ENCODE assay signal across 17 cellular contexts in genomic region chr11:94469416-94469815, GRCh38. TPM values are rescaled to one million over a fixed set of nuclear protein-coding genes. Genes with fewer than 3 reads are reported as not detected.
DNase-seq lines count a peak whose midpoint lies in the region; ATAC-seq lines count a peak whose summit lies in the region.
"Had no signal": no experiment of that assay in that cellular context is flagged by ENCODE, and none has a peak within 500 bp of the region (broad histone marks: within the 10 kb centered on the region; RNA-seq: fewer than 3 reads in every experiment).

No MANE protein-coding gene starts in this region.

- H3K27ac Mint-ChIP-seq in activated naive CD8-positive, alpha-beta T cell treated with anti-CD3 and anti-CD28 coated beads, Interleukin-2, amount 50 U/mL, for 24 hours = no peak overlapping the region
- H3K27ac Mint-ChIP-seq in activated naive CD8-positive, alpha-beta T cell treated with anti-CD3 and anti-CD28 coated beads for 36 hours = no peak overlapping the region
- no peak overlapping the region for H3K27ac Mint-ChIP-seq in T-helper 2 cell treated with Interferon-gamma antibody and Interleukin-4, amounts not matched to agents 5 μg/mL and 100 μg/mL, for 36 hours
- H3K27ac Mint-ChIP-seq: naive B cell had no signal

- H2AFZ ChIP-seq in mesenchymal stem cell (ENCODE audit: low read depth, low read length) = no peak overlapping the region
- H2AFZ ChIP-seq in GM23248 = no peak overlapping the region

- H2BK15ac ChIP-seq in mesenchymal stem cell (ENCODE audit: low read depth, poor library complexity, severe bottlenecking) = no peak overlapping the region

- 100% methylated on average over 1 of the region's 2 CpGs for WGBS in mesenchymal stem cell
- 95 to 97% methylated on average over 2 of the region's 2 CpGs for WGBS in GM23248 (ENCODE audit: low coverage in 1 of 2, low lambda C conversion rate in 2 of 2, missing lambda C conversion rate in 2 of 2), 2 experiments

- ATAC-seq in activated naive CD8-positive, alpha-beta T cell treated with anti-CD3 and anti-CD28 coated beads, Interleukin-2, amount 50 U/mL, for 24 hours = peak; percentile 65
- ATAC-seq in GM21825 (IDR thresholded peaks at IDR 0.05; ENCODE audit: unreplicated experiment) = peak; percentile 82
- ATAC-seq in HG03342 (IDR thresholded peaks at IDR 0.05; ENCODE audit: unreplicated experiment) = peak; percentile 89

- no peak overlapping the region for H3K4me3 Mint-ChIP-seq in activated naive CD8-positive, alpha-beta T cell treated with anti-CD3 and anti-CD28 coated beads, Interleukin-2, amount 50 U/mL, for 24 hours
- no peak overlapping the region for H3K4me3 Mint-ChIP-seq in activated naive CD8-positive, alpha-beta T cell treated with anti-CD3 and anti-CD28 coated beads for 36 hours
- H3K4me3 Mint-ChIP-seq in T-helper 2 cell treated with Interferon-gamma antibody and Interleukin-4, amounts not matched to agents 5 μg/mL and 100 μg/mL, for 36 hours = no peak overlapping the region
- H3K4me3 Mint-ChIP-seq: endodermal cell, naive B cell had no signal

- no peak overlapping the region for H3K4ac ChIP-seq in mesenchymal stem cell (ENCODE audit: low read depth in 1 of 2, low read length in 2 of 2)

- H3K9me3 ChIP-seq in mesenchymal stem cell (ENCODE audit: control insufficient read depth, low read length) = no peaks in the 10 kb centered on the region
- no peaks in the 10 kb centered on the region for H3K9me3 ChIP-seq in GM23248 (ENCODE audit: low read depth)

- no peaks in the 10 kb centered on the region for H3K9me2 ChIP-seq in GM23248 (ENCODE audit: insufficient read depth)

- no peak overlapping the region for H3K23ac ChIP-seq in mesenchymal stem cell (ENCODE audit: low read length in 2 of 2)

- H3K36me3 ChIP-seq in mesenchymal stem cell (ENCODE audit: control insufficient read depth in 1 of 2, insufficient read depth in 2 of 2, low read depth in 1 of 2, low read length in 2 of 2) (peaks cover 0 to 46% of the 10 kb centered on the region in 2 experiments), GM23248 (ENCODE audit: low read depth) (peaks cover 3% of the 10 kb centered on the region; the same call in 1 of the 2 replicates)

- no peak overlapping the region for H3K9ac ChIP-seq in mesenchymal stem cell (ENCODE audit: low read length)
- no peak overlapping the region for H3K9ac ChIP-seq in GM23248

- H3K9me3 Mint-ChIP-seq in activated naive CD8-positive, alpha-beta T cell treated with anti-CD3 and anti-CD28 coated beads, Interleukin-2, amount 50 U/mL, for 24 hours = no peaks in the 10 kb centered on the region
- H3K9me3 Mint-ChIP-seq in activated naive CD8-positive, alpha-beta T cell treated with anti-CD3 and anti-CD28 coated beads for 36 hours = no peaks in the 10 kb centered on the region
- no peaks in the 10 kb centered on the region for H3K9me3 Mint-ChIP-seq in T-helper 2 cell treated with Interferon-gamma antibody and Interleukin-4, amounts not matched to agents 5 μg/mL and 100 μg/mL, for 36 hours
- H3K9me3 Mint-ChIP-seq: endodermal cell had no signal

- no peak overlapping the region for H2BK12ac ChIP-seq in mesenchymal stem cell (ENCODE audit: low read length in 2 of 2)

- H3F3A ChIP-seq in GM23248 (ENCODE audit: insufficient read depth) = no peaks in the 10 kb centered on the region

- H2BK5ac ChIP-seq in mesenchymal stem cell (ENCODE audit: low read depth, low read length, poor library complexity, severe bottlenecking) = no peak overlapping the region

- H2AK5ac ChIP-seq in mesenchymal stem cell (ENCODE audit: low read length, severe bottlenecking) = no peak overlapping the region

- in situ Hi-C loops in GM23248 (cut with MboI) = no loop called here

- H3K79me2 ChIP-seq in GM23248 (ENCODE audit: insufficient read depth) = no peaks in the 10 kb centered on the region

- no peak overlapping the region for H3K4me3 ChIP-seq in mesenchymal stem cell (ENCODE audit: insufficient read depth in 1 of 2, low read depth in 1 of 2, low read length in 2 of 2)
- H3K4me3 ChIP-seq in GM23248 = no peak overlapping the region

- no peak for DNase-seq in activated naive CD8-positive, alpha-beta T cell treated with anti-CD3 and anti-CD28 coated beads, Interleukin-2, amount 50 U/mL, for 24 hours
- no peak for DNase-seq in activated naive CD8-positive, alpha-beta T cell treated with anti-CD3 and anti-CD28 coated beads for 36 hours
- DNase-seq in mesenchymal stem cell (no peak), GM23248 (no peak)
- no peak for DNase-seq in stimulated activated naive CD4-positive, alpha-beta T cell (lab: John Stamatoyannopoulos, UW)
- DNase-seq in T-helper 2 cell treated with Interferon-gamma antibody and Interleukin-4, amounts not matched to agents 5 μg/mL and 100 μg/mL, for 36 hours (ENCODE audit: low spot score) = no peak
- DNase-seq: amygdala; endodermal cell; naive B cell; NCI-H2081 treated with DMSO at 0.1 percent for 48 hours; stimulated activated naive CD4-positive, alpha-beta T cell treated with Interleukin-2 at 50 U/mL for 16 hours had no signal

- no peaks in the 10 kb centered on the region for H3K27me3 Mint-ChIP-seq in activated naive CD8-positive, alpha-beta T cell treated with anti-CD3 and anti-CD28 coated beads, Interleukin-2, amount 50 U/mL, for 24 hours
- no peaks in the 10 kb centered on the region for H3K27me3 Mint-ChIP-seq in activated naive CD8-positive, alpha-beta T cell treated with anti-CD3 and anti-CD28 coated beads for 36 hours
- no peaks in the 10 kb centered on the region for H3K27me3 Mint-ChIP-seq in T-helper 2 cell treated with Interferon-gamma antibody and Interleukin-4, amounts not matched to agents 5 μg/mL and 100 μg/mL, for 36 hours (ENCODE audit: low read depth)
- H3K27me3 Mint-ChIP-seq: naive B cell had no signal

- H3K79me1 ChIP-seq in mesenchymal stem cell (replicated peaks; ENCODE audit: low read length, poor library complexity, severe bottlenecking) = peaks cover 1% of the 10 kb centered on the region

- H4K20me1 ChIP-seq in GM23248 (ENCODE audit: insufficient read depth) = no peaks in the 10 kb centered on the region

- H3K18ac ChIP-seq in mesenchymal stem cell (ENCODE audit: low read depth in 1 of 2, low read length in 2 of 2) = no peak overlapping the region

- no peaks in the 10 kb centered on the region for H3K4me1 ChIP-seq in mesenchymal stem cell (ENCODE audit: control insufficient read depth, insufficient read depth, low read depth, low read length)
- no peaks in the 10 kb centered on the region for H3K4me1 ChIP-seq in GM23248 (ENCODE audit: insufficient read depth)

- no peak overlapping the region for H4K8ac ChIP-seq in mesenchymal stem cell (ENCODE audit: low read length)

- H3K36me3 Mint-ChIP-seq in activated naive CD8-positive, alpha-beta T cell treated with anti-CD3 and anti-CD28 coated beads, Interleukin-2, amount 50 U/mL, for 24 hours (ENCODE audit: low read depth) = peaks cover 54% of the 10 kb centered on the region
- H3K36me3 Mint-ChIP-seq in activated naive CD8-positive, alpha-beta T cell treated with anti-CD3 and anti-CD28 coated beads for 36 hours = peaks cover 55% of the 10 kb centered on the region
- peaks cover 53% of the 10 kb centered on the region for H3K36me3 Mint-ChIP-seq in T-helper 2 cell treated with Interferon-gamma antibody and Interleukin-4, amounts not matched to agents 5 μg/mL and 100 μg/mL, for 36 hours (ENCODE audit: low read depth)

- H3K27ac ChIP-seq in mesenchymal stem cell (ENCODE audit: low read length, poor library complexity, severe bottlenecking) (no peak overlapping the region), GM23248 (no peak overlapping the region)
- H3K27ac ChIP-seq: RWPE1 had no signal

- H3K4me2 ChIP-seq in mesenchymal stem cell (ENCODE audit: low read length, poor library complexity, severe bottlenecking) = no peak overlapping the region
- H3K4me2 ChIP-seq in GM23248 (ENCODE audit: unreplicated experiment) = no peak overlapping the region

- no peaks in the 10 kb centered on the region for H3K27me3 ChIP-seq in mesenchymal stem cell (ENCODE audit: control insufficient read depth in 1 of 2, insufficient read depth in 1 of 2, low read length in 2 of 2)
- H3K27me3 ChIP-seq in GM23248 (replicated peaks; ENCODE audit: insufficient read depth) = no peaks in the 10 kb centered on the region

- no peak overlapping the region for H3K14ac ChIP-seq in mesenchymal stem cell (ENCODE audit: low read length in 2 of 2)

- H4K91ac ChIP-seq in mesenchymal stem cell (ENCODE audit: low read length) = no peak overlapping the region

- H3K4me1 Mint-ChIP-seq in activated naive CD8-positive, alpha-beta T cell treated with anti-CD3 and anti-CD28 coated beads, Interleukin-2, amount 50 U/mL, for 24 hours = peaks cover 16% of the 10 kb centered on the region
- H3K4me1 Mint-ChIP-seq in activated naive CD8-positive, alpha-beta T cell treated with anti-CD3 and anti-CD28 coated beads for 36 hours = peaks cover 10% of the 10 kb centered on the region
- H3K4me1 Mint-ChIP-seq in T-helper 2 cell treated with Interferon-gamma antibody and Interleukin-4, amounts not matched to agents 5 μg/mL and 100 μg/mL, for 36 hours (ENCODE audit: low read depth) = peaks cover 29% of the 10 kb centered on the region

- H2BK120ac ChIP-seq in mesenchymal stem cell (ENCODE audit: low read depth, low read length) = no peak overlapping the region

RNA-seq across cellular contexts. Expression of gene MRE11, which starts 24.2 kb away (rescaled TPM):
- 10 to 100 TPM; 41.4 to 41.6 TPM for total RNA-seq in activated naive CD8-positive, alpha-beta T cell treated with anti-CD3 and anti-CD28 coated beads for 36 hours
- polyA plus RNA-seq in mesenchymal stem cell (2013, experiment 1 of 2) = 3.3 TPM
- polyA plus RNA-seq in mesenchymal stem cell (2013, experiment 2 of 2) = 4.5 TPM
- total RNA-seq in GM23248 (2014; rRNA removed; shearing (Covaris generic)) = 8.5 and 15.6 TPM in 2 replicates
- 10.6 and 10.7 TPM in 2 replicates for polyA plus RNA-seq in GM23248 (2016; fragmentation: Nextera tagmentation; extraction: Ambion mirVana)

RNA-seq across cellular contexts. Expression of gene ANKRD49, which starts 24.4 kb away (rescaled TPM):
- total RNA-seq in activated naive CD8-positive, alpha-beta T cell treated with anti-CD3 and anti-CD28 coated beads for 36 hours = 10 to 100 TPM; 19.8 to 20.9 TPM
- polyA plus RNA-seq in mesenchymal stem cell (2013, experiment 1 of 2) = 18.4 TPM
- 19.0 TPM for polyA plus RNA-seq in mesenchymal stem cell (2013, experiment 2 of 2)
- 18.6 and 37.2 TPM in 2 replicates for total RNA-seq in GM23248 (2014; rRNA removed; shearing (Covaris generic))
- 13.9 and 14.1 TPM in 2 replicates for polyA plus RNA-seq in GM23248 (2016; fragmentation: Nextera tagmentation; extraction: Ambion mirVana)

RNA-seq across cellular contexts. Expression of gene C11orf97, which starts 42.8 kb away (rescaled TPM):
- total RNA-seq in activated naive CD8-positive, alpha-beta T cell treated with anti-CD3 and anti-CD28 coated beads for 36 hours = not detected
- polyA plus RNA-seq in mesenchymal stem cell (2013, experiment 1 of 2) = not detected
- not detected for polyA plus RNA-seq in mesenchymal stem cell (2013, experiment 2 of 2)
- total RNA-seq in GM23248 (2014; rRNA removed; shearing (Covaris generic)) = not detected in 2 replicates
- not detected in 2 replicates for polyA plus RNA-seq in GM23248 (2016; fragmentation: Nextera tagmentation; extraction: Ambion mirVana)
- total RNA-seq: endodermal cell, G401, HT-29 had no signal
- polyA plus RNA-seq: AG04450 had no signal
